19 cellular contexts compared by ENCODE assay signal in the genomic region with DNA sequence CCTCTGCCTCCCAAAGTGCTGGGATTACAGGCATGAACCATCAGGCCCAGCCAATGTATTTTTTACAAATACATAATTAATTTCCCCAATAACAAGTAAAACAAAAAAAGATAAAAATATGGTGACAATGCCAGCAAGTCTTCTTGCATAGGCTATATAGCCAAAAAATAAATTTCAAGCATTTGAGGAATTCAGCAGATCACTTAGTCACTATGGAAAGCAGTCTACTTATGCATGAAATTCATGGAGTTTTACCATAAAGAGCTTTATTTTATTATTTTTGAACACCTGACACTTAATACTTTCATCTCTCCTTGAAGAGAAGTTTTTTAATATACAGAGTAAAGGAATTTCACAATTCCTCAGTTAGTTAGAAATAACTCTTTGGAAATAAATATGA. TPM values are rescaled to one million over a fixed set of nuclear protein-coding genes. Genes with fewer than 3 reads are reported as not detected.
"Had no signal": no experiment of that assay in that cellular context is flagged by ENCODE, and none has a peak within 500 bp of the region (broad histone marks: within the 10 kb centered on the region; RNA-seq: fewer than 3 reads in every experiment).

No MANE protein-coding gene starts in this region.

- H3K36me3 ChIP-seq: ascending aorta, gastrocnemius medialis, left ventricle myocardium inferior, tibial artery had no signal

- H3K27me3 ChIP-seq: ascending aorta, gastrocnemius medialis, tibial artery had no signal

- H3K4me3 ChIP-seq: ascending aorta, gastrocnemius medialis, left ventricle myocardium inferior, tibial artery had no signal

- H3K4me1 ChIP-seq: ascending aorta, left ventricle myocardium inferior, tibial artery had no signal

- H3K27ac ChIP-seq: ascending aorta, gastrocnemius medialis, left ventricle myocardium inferior, tibial artery had no signal

- DNase-seq: activated CD4-positive, alpha-beta T cell treated with anti-CD3 and anti-CD28 coated beads, Interleukin-2, amount 10 ng/mL, durations not matched to agents 24 days and 14 days; activated CD8-positive, alpha-beta memory T cell treated with anti-CD3 and anti-CD28 coated beads, Interleukin-2, amount 50 U/mL, for 4 hours; activated CD8-positive, alpha-beta T cell treated with anti-CD3 and anti-CD28 coated beads for 36 hours; activated effector memory CD4-positive, alpha-beta T cell treated with Interleukin-2 at 50 U/mL for 16 hours; activated naive CD4-positive, alpha-beta T cell treated with anti-CD3 and anti-CD28 coated beads, Interleukin-2, amount 50 U/mL, for 16 hours; activated T-cell treated with anti-CD3 and anti-CD28 coated beads, Interleukin-2, amount 50 U/mL, for 4 hours; effector memory CD8-positive, alpha-beta T cell; gastrocnemius medialis; head of caudate nucleus; left ventricle myocardium inferior; mammary epithelial cell; midbrain; retina; stimulated activated naive B cell treated with anti-CD40 and anti-IgM and Interleukin-4, amounts not matched to agents 10 μg/mL and 1 μg/mL and 100 μg/mL, for 72 hours; substantia nigra; T1000; tibial artery had no signal

- ATAC-seq: activated CD8-positive, alpha-beta T cell treated with anti-CD3 and anti-CD28 coated beads for 36 hours; activated T-cell treated with anti-CD3 and anti-CD28 coated beads, Interleukin-2, amount 50 U/mL, for 4 hours; gastrocnemius medialis; stimulated activated naive B cell treated with anti-CD40 and anti-IgM and Interleukin-4, amounts not matched to agents 10 μg/mL and 1 μg/mL and 100 μg/mL, for 72 hours had no signal

- FAIRE-seq: bronchial epithelial cell had no signal

- H3K9me3 ChIP-seq: ascending aorta, gastrocnemius medialis, left ventricle myocardium inferior, tibial artery had no signal

RNA-seq across cellular contexts. Expression of a gene that starts 56.4 kb away (rescaled TPM):
- total RNA-seq: ascending aorta had no signal
